In genomic region chr1:206505702-206506375, GRCh38 we compare ENCODE assay signal across 8 cellular contexts. TPM values are rescaled to one million over a fixed set of nuclear protein-coding genes. Genes with fewer than 3 reads are reported as not detected.
A peak's percentile ranks its signal among the peaks of the same experiment; 100 is the strongest.
DNase-seq lines count a peak whose midpoint lies in the region; ATAC-seq and TF ChIP-seq lines count a peak whose summit lies in the region.

No MANE protein-coding gene starts in this region.

- H3K9me3 ChIP-seq in CD8-positive, alpha-beta memory T cell (ENCODE audit: low read length) = no peaks in the 10 kb centered on the region
- H3K9me3 ChIP-seq in HUES64 (ENCODE audit: insufficient read depth, low read depth, low read length) (no peaks in the 10 kb centered on the region), body of pancreas (no peaks in the 10 kb centered on the region), mucosa of descending colon (no peaks in the 10 kb centered on the region)

- peak; percentile 10 to 54 (median 41) for TF ChIP-seq CTCF in body of pancreas (IDR thresholded peaks at IDR 0.05)
- peak; percentile 22 for TF ChIP-seq CTCF in mucosa of descending colon (IDR thresholded peaks at IDR 0.05)
- TF ChIP-seq CTCF in coronary artery (IDR thresholded peaks at IDR 0.05) = no peak

- no peak overlapping the region for H3K4me3 ChIP-seq in CD8-positive, alpha-beta memory T cell (ENCODE audit: low read length)
- H3K4me3 ChIP-seq in HUES64 (ENCODE audit: low read length) = peak overlapping the region; percentile 66; the same call in 1 of the 2 replicates
- no peak overlapping the region for H3K4me3 ChIP-seq in body of pancreas
- H3K4me3 ChIP-seq in mucosa of descending colon = no peak overlapping the region
- no peak overlapping the region for H3K4me3 ChIP-seq in coronary artery

- peaks cover 35% of the 10 kb centered on the region for H3K4me1 ChIP-seq in CD8-positive, alpha-beta memory T cell (ENCODE audit: insufficient read depth, low read length)
- peaks cover 4% of the 10 kb centered on the region; the same call in 1 of the 2 replicates for H3K4me1 ChIP-seq in HUES64 (ENCODE audit: insufficient read depth, low read length)
- peaks cover 64% of the 10 kb centered on the region for H3K4me1 ChIP-seq in body of pancreas
- H3K4me1 ChIP-seq in mucosa of descending colon (ENCODE audit: low read depth) = peaks cover 8% of the 10 kb centered on the region

- CTCF ChIA-PET in CD8-positive, alpha-beta memory T cell (lab: Charles Lee) = interaction anchor here (1.3 to 2.8 kb wide), 6 partner anchors 12 to 78 kb away, joined by 3 to 9 read pairs (median 6); partner anchors contain the start of gene IKBKE

- H3K9me3 Mint-ChIP-seq in CD8-positive, alpha-beta memory T cell = no peaks in the 10 kb centered on the region

- H3K27me3 Mint-ChIP-seq in CD8-positive, alpha-beta memory T cell = peaks cover 12 to 19% of the 10 kb centered on the region in 2 donors

- H3K27me3 ChIP-seq in CD8-positive, alpha-beta memory T cell (ENCODE audit: insufficient read depth, low read length, poor library complexity, severe bottlenecking) = peaks cover 17% of the 10 kb centered on the region
- H3K27me3 ChIP-seq in HUES64 (ENCODE audit: insufficient read depth, low read length) (peaks cover 81% of the 10 kb centered on the region), body of pancreas (no peaks in the 10 kb centered on the region)

- peak overlapping the region in 6 of 8 donors; percentile 3 to 84 (median 53) for H3K27ac Mint-ChIP-seq in CD8-positive, alpha-beta memory T cell

- POLR2A ChIA-PET in CD8-positive, alpha-beta memory T cell (lab: Charles Lee) = interaction anchor here (0.6 to 1.0 kb wide), 2 partner anchors 40 to 106 kb away, joined by 4 read pairs; partner anchors contain the start of gene EIF2D

- TF ChIP-seq POLR2A in body of pancreas (IDR thresholded peaks at IDR 0.05) = no peak

- 58% methylated on average over 10 of the region's 10 CpGs for WGBS in HUES64
- 63 to 65% methylated on average over 10 of the region's 10 CpGs for WGBS in body of pancreas, 2 donors

- H3K4me1 Mint-ChIP-seq in CD8-positive, alpha-beta memory T cell = peaks cover 37 to 56% (median 48%) of the 10 kb centered on the region in 3 donors

- intact Hi-C loops in body of pancreas (cut with DNase I) (no loop called here), mucosa of descending colon (cut with DNase I, micrococcal nuclease) (no loop called here)

- H3K36me3 Mint-ChIP-seq in CD8-positive, alpha-beta memory T cell = no peaks in the 10 kb centered on the region

- H3K27ac ChIP-seq in CD8-positive, alpha-beta memory T cell (ENCODE audit: low read depth, low read length) = no peak overlapping the region
- H3K27ac ChIP-seq in HUES64 (ENCODE audit: low read depth, low read length) (no peak overlapping the region), body of pancreas (peak overlapping the region in 3 of 4 donors; percentile 72 to 81 (median 75)), coronary artery (no peak overlapping the region)

- no peaks in the 10 kb centered on the region for H3K36me3 ChIP-seq in CD8-positive, alpha-beta memory T cell (ENCODE audit: insufficient read depth, low read length)
- H3K36me3 ChIP-seq in HUES64 (ENCODE audit: insufficient read depth, low read length) (no peaks in the 10 kb centered on the region), body of pancreas (replicated peaks in 1 of 2; ENCODE audit: insufficient read depth in 1 of 2, low read depth in 2 of 2) (no peaks in the 10 kb centered on the region), mucosa of descending colon (ENCODE audit: low read depth) (no peaks in the 10 kb centered on the region)

- ATAC-seq in body of pancreas (no peak), mucosa of descending colon (no peak), GM21737 (IDR thresholded peaks at IDR 0.05; ENCODE audit: unreplicated experiment) (no peak)

- no peak overlapping the region for H3K9ac ChIP-seq in HUES64 (ENCODE audit: low read depth, low read length)

- peak overlapping the region; percentile 81 to 90 (median 84) for H3K4me3 Mint-ChIP-seq in CD8-positive, alpha-beta memory T cell

- DNase-seq in CD8-positive, alpha-beta memory T cell = no peak
- DNase-seq in body of pancreas (no peak), mucosa of descending colon (peak in 1 of 3 donors; percentile 16), pons (ENCODE audit: low spot score) (no peak), coronary artery (ENCODE audit: low spot score) (no peak)
- no peak for DNase-seq in activated CD4-positive, alpha-beta T cell treated with anti-CD3 and anti-CD28 coated beads for 1 hour

RNA-seq across cellular contexts. Expression of gene RASSF5, which starts 1.5 kb away (rescaled TPM):
- total RNA-seq in CD8-positive, alpha-beta memory T cell = 100 to 1,000 TPM; 163 to 165 TPM
- 329 TPM for polyA plus RNA-seq in CD8-positive, alpha-beta memory T cell
- polyA plus RNA-seq in HUES64 (2013, experiment 1 of 2) = 0.85 TPM
- polyA plus RNA-seq in HUES64 (2013, experiment 2 of 2) = 0.82 TPM
- total RNA-seq in body of pancreas = 10 to 100 TPM; 21.5 to 35.9 TPM
- 1 to 10 TPM; 5.3 to 7.6 (median 5.8) TPM for total RNA-seq in mucosa of descending colon

RNA-seq across cellular contexts. Expression of gene IKBKE, which starts 35.6 kb away (rescaled TPM):
- total RNA-seq in CD8-positive, alpha-beta memory T cell = 10 to 100 TPM; 17.1 to 18.4 TPM
- polyA plus RNA-seq in CD8-positive, alpha-beta memory T cell = 46.6 TPM
- polyA plus RNA-seq in HUES64 (2013, experiment 1 of 2) = 7.2 TPM
- 6.1 TPM for polyA plus RNA-seq in HUES64 (2013, experiment 2 of 2)
- total RNA-seq in body of pancreas (10 to 100 TPM in 1 of 2 donors, 1 to 10 TPM in 1; 5.4 to 10.2 TPM), mucosa of descending colon (10 to 100 TPM in 2 of 3 donors, 1 to 10 TPM in 1; 9.7 to 24.7 (median 16.4) TPM)

Comparison
In these comparisons a context has a peak if more than half of its experiments do, and no peak if none do; other contexts are left out.
1. H3K27ac ChIP-seq: peak in body of pancreas (3 of 4); none in CD8-positive, alpha-beta memory T cell (single experiment), HUES64 (single experiment) and coronary artery (0 of 2).
2. RNA of gene RASSF5, which starts 1.5 kb away (total RNA-seq): 163 to 165 TPM in CD8-positive, alpha-beta memory T cell; 21.5 to 35.9 TPM in body of pancreas and 5.3 to 7.6 TPM in mucosa of descending colon; every median in the first group is over 4 times any median in the second.